In the genomic region with DNA sequence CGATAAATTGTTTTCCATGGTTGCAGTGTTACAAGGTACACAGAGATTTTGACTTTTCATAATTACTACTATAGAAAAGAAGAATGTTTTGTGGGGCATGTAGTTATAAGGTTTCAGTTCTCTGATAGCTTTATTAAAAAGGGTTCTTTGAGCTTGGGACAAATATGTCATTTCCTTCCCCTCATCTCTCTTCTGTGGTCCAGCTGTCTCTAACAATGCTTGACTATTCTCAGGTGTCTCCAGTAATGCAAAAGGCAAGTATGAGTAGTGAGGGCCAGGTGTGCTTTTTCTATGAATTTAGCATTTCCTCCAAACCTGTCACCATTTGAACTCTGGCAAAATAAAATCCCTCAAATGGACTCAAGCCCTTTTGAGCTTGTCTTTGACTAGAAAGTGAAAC, we compare ENCODE assay signal across 14 cellular contexts.
DNase-seq lines count a peak whose midpoint lies in the region; ATAC-seq and TF ChIP-seq lines count a peak whose summit lies in the region.
"Had no signal": no experiment of that assay in that cellular context is flagged by ENCODE, and none has a peak within 500 bp of the region (broad histone marks: within the 10 kb centered on the region; RNA-seq: fewer than 3 reads in every experiment).

No MANE protein-coding gene starts in this region.

- intact Hi-C loops in stomach (cut with DNase I; ENCODE audit: low total_unique reads), result no loop called here

- H3K36me3 ChIP-seq in stomach, result peaks cover 0 to 13% (median 0%) of the 10 kb centered on the region in 4 donors
- H3K36me3 ChIP-seq: transverse colon had no signal

- no peak overlapping the region for H3K4me3 Mint-ChIP-seq in stimulated activated naive CD8-positive, alpha-beta T cell treated with anti-CD3 and anti-CD28 coated beads, Interleukin-15, amount 100 ng/mL, for 72 hours
- H3K4me3 Mint-ChIP-seq: endodermal cell had no signal

- TF ChIP-seq EP300 in stomach (IDR thresholded peaks at IDR 0.05), result no peak

- H3K27me3 Mint-ChIP-seq in stimulated activated naive CD8-positive, alpha-beta T cell treated with anti-CD3 and anti-CD28 coated beads, Interleukin-15, amount 100 ng/mL, for 72 hours, result no peaks in the 10 kb centered on the region

- H3K4me1 Mint-ChIP-seq in stimulated activated naive CD8-positive, alpha-beta T cell treated with anti-CD3 and anti-CD28 coated beads, Interleukin-15, amount 100 ng/mL, for 72 hours, result no peaks in the 10 kb centered on the region

- H3K4me3 ChIP-seq in stomach, result no peak overlapping the region
- H3K4me3 ChIP-seq: psoas muscle, transverse colon had no signal

- no peak for TF ChIP-seq CTCF in stomach (IDR thresholded peaks at IDR 0.05)

- WGBS in stomach, 5 donors, result 90 to 98% (median 94%) methylated on average over 1 of the region's 1 CpG

- no peaks in the 10 kb centered on the region for H3K27me3 ChIP-seq in stomach
- H3K27me3 ChIP-seq: transverse colon had no signal

- H3K27ac Mint-ChIP-seq in stimulated activated naive CD8-positive, alpha-beta T cell treated with anti-CD3 and anti-CD28 coated beads, Interleukin-15, amount 100 ng/mL, for 72 hours, result no peak overlapping the region
- H3K27ac Mint-ChIP-seq: endodermal cell had no signal

- DNase-seq in DMS53 treated with DMSO at 0.1 percent for 48 hours (lab: John Stamatoyannopoulos, UW; ENCODE audit: unreplicated experiment), result peak; percentile 17
- DNase-seq in stomach, result no peak
- no peak for DNase-seq in stimulated activated naive CD8-positive, alpha-beta T cell treated with anti-CD3 and anti-CD28 coated beads, Interleukin-15, amount 100 ng/mL, for 72 hours
- no peak for DNase-seq in NCI-H2227 treated with DMSO at 0.1 percent for 48 hours (lab: John Stamatoyannopoulos, UW)
- no peak for DNase-seq in NCI-H1105 (lab: John Stamatoyannopoulos, UW)
- DNase-seq: activated CD8-positive, alpha-beta memory T cell treated with anti-CD3 and anti-CD28 coated beads, Interleukin-2, amount 50 U/mL, for 4 hours; endodermal cell; head of caudate nucleus; mammary epithelial cell; psoas muscle; transverse colon had no signal

- no peaks in the 10 kb centered on the region for H3K9me3 Mint-ChIP-seq in stimulated activated naive CD8-positive, alpha-beta T cell treated with anti-CD3 and anti-CD28 coated beads, Interleukin-15, amount 100 ng/mL, for 72 hours

- ATAC-seq in GM18909 (IDR thresholded peaks at IDR 0.05; ENCODE audit: poor library complexity, unreplicated experiment), result peak; percentile 68
- peak; percentile 56 for ATAC-seq in HG02623 (IDR thresholded peaks at IDR 0.05; ENCODE audit: unreplicated experiment)
- ATAC-seq in HG03442 (IDR thresholded peaks at IDR 0.05; ENCODE audit: unreplicated experiment), result peak; percentile 48
- ATAC-seq in stimulated activated naive CD8-positive, alpha-beta T cell treated with anti-CD3 and anti-CD28 coated beads, Interleukin-15, amount 100 ng/mL, for 72 hours, result no peak
- ATAC-seq: psoas muscle had no signal

- no peaks in the 10 kb centered on the region for H3K4me1 ChIP-seq in stomach
- H3K4me1 ChIP-seq: psoas muscle, transverse colon had no signal

- H3K27ac ChIP-seq in stomach, result no peak overlapping the region
- H3K27ac ChIP-seq: psoas muscle, transverse colon had no signal

- no peaks in the 10 kb centered on the region for H3K9me3 ChIP-seq in stomach
- H3K9me3 ChIP-seq: psoas muscle, transverse colon had no signal

- TF ChIP-seq POLR2A in stomach (IDR thresholded peaks at IDR 0.05), result no peak
